Comparison of ENCODE assay signal across 9 cellular contexts in genomic region chr11:96228472-96228871, GRCh38.
A peak's percentile ranks its signal among the peaks of the same experiment; 100 is the strongest.
DNase-seq lines count a peak whose midpoint lies in the region; ATAC-seq and TF ChIP-seq lines count a peak whose summit lies in the region.
"Had no signal": no experiment of that assay in that cellular context is flagged by ENCODE, and none has a peak within 500 bp of the region (broad histone marks: within the 10 kb centered on the region; RNA-seq: fewer than 3 reads in every experiment).

No MANE protein-coding gene starts in this region.

- CTCF ChIA-PET in activated CD8-positive, alpha-beta T cell treated with anti-CD3 and anti-CD28 coated beads for 36 hours (lab: Charles Lee): interaction anchor here (1.0 to 2.0 kb wide), 4 partner anchors 12 to 165 kb away, joined by 3 to 7 read pairs (median 4); partner anchors contain the start of gene MAML2
- CTCF ChIA-PET in activated CD8-positive, alpha-beta T cell treated with anti-CD3 and anti-CD28 coated beads, Interleukin-2, amount 10 ng/mL, durations not matched to agents 7 days and 5 days (lab: Charles Lee): interaction anchor here (0.7 to 4.4 kb wide), 4 partner anchors 13 to 166 kb away, joined by 3 to 32 read pairs (median 3); partner anchors contain the start of gene MAML2

- peaks cover 69% of the 10 kb centered on the region for H3K4me1 Mint-ChIP-seq in activated CD8-positive, alpha-beta T cell treated with anti-CD3 and anti-CD28 coated beads for 36 hours (ENCODE audit: low read depth)
- H3K4me1 Mint-ChIP-seq in activated CD8-positive, alpha-beta T cell treated with anti-CD3 and anti-CD28 coated beads, Interleukin-2, amount 10 ng/mL, durations not matched to agents 7 days and 5 days (ENCODE audit: low read depth): peaks cover 30% of the 10 kb centered on the region

- H3K27me3 ChIP-seq in lung (ENCODE audit: control insufficient read depth, insufficient read depth): no peaks in the 10 kb centered on the region
- H3K27me3 ChIP-seq: BLaER1 had no signal

- peaks cover 9 to 15% of the 10 kb centered on the region in 2 donors for H3K4me1 ChIP-seq in lung (ENCODE audit: control insufficient read depth in 2 of 2, insufficient read depth in 2 of 2, low read length in 2 of 2)

- H3K9me3 Mint-ChIP-seq in activated CD8-positive, alpha-beta T cell treated with anti-CD3 and anti-CD28 coated beads for 36 hours: no peaks in the 10 kb centered on the region
- H3K9me3 Mint-ChIP-seq in activated CD8-positive, alpha-beta T cell treated with anti-CD3 and anti-CD28 coated beads, Interleukin-2, amount 10 ng/mL, durations not matched to agents 7 days and 5 days (ENCODE audit: insufficient read depth): no peaks in the 10 kb centered on the region

- no peak overlapping the region for H3K4me3 Mint-ChIP-seq in activated CD8-positive, alpha-beta T cell treated with anti-CD3 and anti-CD28 coated beads for 36 hours
- no peak overlapping the region for H3K4me3 Mint-ChIP-seq in activated CD8-positive, alpha-beta T cell treated with anti-CD3 and anti-CD28 coated beads, Interleukin-2, amount 10 ng/mL, durations not matched to agents 7 days and 5 days

- 50 to 69% methylated on average over 4 of the region's 4 CpGs for WGBS in lung, 2 donors

- no peaks in the 10 kb centered on the region for H3K36me3 ChIP-seq in lung (ENCODE audit: control insufficient read depth in 2 of 2, insufficient read depth in 2 of 2, low read length in 2 of 2)
- H3K36me3 ChIP-seq: BLaER1 had no signal

- no peak for TF ChIP-seq CTCF in activated CD8-positive, alpha-beta T cell treated with anti-CD3 and anti-CD28 coated beads for 36 hours (IDR thresholded peaks at IDR 0.05)
- TF ChIP-seq CTCF in lung (IDR thresholded peaks at IDR 0.05; ENCODE audit: control extremely low read depth, extremely low read depth): no peak

- H3K27me3 Mint-ChIP-seq in activated CD8-positive, alpha-beta T cell treated with anti-CD3 and anti-CD28 coated beads for 36 hours: no peaks in the 10 kb centered on the region
- no peaks in the 10 kb centered on the region for H3K27me3 Mint-ChIP-seq in activated CD8-positive, alpha-beta T cell treated with anti-CD3 and anti-CD28 coated beads, Interleukin-2, amount 10 ng/mL, durations not matched to agents 7 days and 5 days (ENCODE audit: low read depth)

- H3K9me3 ChIP-seq in lung (ENCODE audit: control insufficient read depth in 2 of 2, insufficient read depth in 1 of 2, low read length in 1 of 2): no peaks in the 10 kb centered on the region
- H3K9me3 ChIP-seq: BLaER1 had no signal

- POLR2A ChIA-PET in activated CD8-positive, alpha-beta T cell treated with anti-CD3 and anti-CD28 coated beads for 36 hours (lab: Charles Lee): interaction anchor here (1.2 to 1.7 kb wide), 2 partner anchors 9 to 14 kb away, joined by 3 to 4 read pairs; no protein-coding TSS in a partner anchor
- POLR2A ChIA-PET in activated CD8-positive, alpha-beta T cell treated with anti-CD3 and anti-CD28 coated beads, Interleukin-2, amount 10 ng/mL, durations not matched to agents 7 days and 5 days (lab: Charles Lee): no interaction called here

- H3K27ac ChIP-seq in caudate nucleus (ENCODE audit: low read depth, low read length) (peak overlapping the region; percentile 39), lung (ENCODE audit: low read depth in 1 of 2, low read length in 1 of 2) (peak overlapping the region; percentile 70 to 82)
- H3K27ac ChIP-seq: BLaER1 had no signal

- no peak for DNase-seq in activated CD8-positive, alpha-beta T cell treated with anti-CD3 and anti-CD28 coated beads for 36 hours
- DNase-seq in activated CD8-positive, alpha-beta T cell treated with anti-CD3 and anti-CD28 coated beads, Interleukin-2, amount 10 ng/mL, durations not matched to agents 7 days and 5 days: no peak
- no peak for DNase-seq in caudate nucleus (lab: John Stamatoyannopoulos, UW)
- peak; percentile 40 for DNase-seq in lung (ENCODE audit: low spot score)
- peak; percentile 71 for DNase-seq in ureter (ENCODE audit: low spot score)
- no peak for DNase-seq in ecto neural progenitor cell (ENCODE audit: low spot score)
- no peak for DNase-seq in stimulated activated CD4-positive, alpha-beta T cell treated with anti-CD3 and anti-CD28 coated beads, Interleukin-1b, Interleukin-23, amount 100 ng/mL, for 48 hours

- H3K36me3 Mint-ChIP-seq in activated CD8-positive, alpha-beta T cell treated with anti-CD3 and anti-CD28 coated beads for 36 hours (ENCODE audit: low read depth): peaks cover 20% of the 10 kb centered on the region
- peaks cover 11% of the 10 kb centered on the region for H3K36me3 Mint-ChIP-seq in activated CD8-positive, alpha-beta T cell treated with anti-CD3 and anti-CD28 coated beads, Interleukin-2, amount 10 ng/mL, durations not matched to agents 7 days and 5 days (ENCODE audit: low read depth)

- no peak overlapping the region for H3K4me3 ChIP-seq in lung
- H3K4me3 ChIP-seq: BLaER1 had no signal

- intact Hi-C loops in activated CD8-positive, alpha-beta T cell treated with anti-CD3 and anti-CD28 coated beads for 36 hours (cut with micrococcal nuclease): no loop called here

- peak overlapping the region; percentile 43 for H3K27ac Mint-ChIP-seq in activated CD8-positive, alpha-beta T cell treated with anti-CD3 and anti-CD28 coated beads for 36 hours
- H3K27ac Mint-ChIP-seq in activated CD8-positive, alpha-beta T cell treated with anti-CD3 and anti-CD28 coated beads, Interleukin-2, amount 10 ng/mL, durations not matched to agents 7 days and 5 days: no peak overlapping the region

- no peak for ATAC-seq in activated CD8-positive, alpha-beta T cell treated with anti-CD3 and anti-CD28 coated beads for 36 hours
- ATAC-seq in activated CD8-positive, alpha-beta T cell treated with anti-CD3 and anti-CD28 coated beads, Interleukin-2, amount 10 ng/mL, durations not matched to agents 7 days and 5 days: no peak
- ATAC-seq in lung (ENCODE audit: insufficient read depth, low FRiP score) (peak; percentile 28), GM18867 (IDR thresholded peaks at IDR 0.05; ENCODE audit: unreplicated experiment) (no peak)

Comparison
In these comparisons a context has a peak if more than half of its experiments do, and no peak if none do; other contexts are left out.
1. DNase-seq: peak in lung (single experiment) and ureter (single experiment); none in activated CD8-positive, alpha-beta T cell treated with anti-CD3 and anti-CD28 coated beads for 36 hours (single experiment), activated CD8-positive, alpha-beta T cell treated with anti-CD3 and anti-CD28 coated beads, Interleukin-2, amount 10 ng/mL, durations not matched to agents 7 days and 5 days (single experiment), caudate nucleus (0 of 61), ecto neural progenitor cell (single experiment) and stimulated activated CD4-positive, alpha-beta T cell treated with anti-CD3 and anti-CD28 coated beads, Interleukin-1b, Interleukin-23, amount 100 ng/mL, for 48 hours (single experiment).